In genomic region chrX:38939067-38939466, GRCh38 we compare ENCODE assay signal across 2 cellular contexts.
TF ChIP-seq lines count a peak whose summit lies in the region.

No MANE protein-coding gene starts in this region.

TF ChIP-seq in liver, 16 proteins besides CTCF, POLR2A, EP300 and RAD21:
- TF ChIP-seq EGR1 (IDR thresholded peaks at IDR 0.05; ENCODE audit: low read depth in 2 of 2) (peak in 1 of 2 donors; percentile 17), NR2F2 (IDR thresholded peaks at IDR 0.05) (no peak), HNF4G (IDR thresholded peaks at IDR 0.05) (no peak), FOXA2 (IDR thresholded peaks at IDR 0.05) (peak; percentile 71), RXRA (IDR thresholded peaks at IDR 0.05) (peak; percentile 41 to 75), ATF3 (IDR thresholded peaks at IDR 0.05) (no peak), REST (IDR thresholded peaks at IDR 0.05) (no peak), SP1 (IDR thresholded peaks at IDR 0.05) (peak; percentile 26), YY1 (IDR thresholded peaks at IDR 0.05) (peak; percentile 25), JUND (IDR thresholded peaks at IDR 0.05) (peak in 1 of 2 donors; percentile 84), FOXA1 (IDR thresholded peaks at IDR 0.05) (peak; percentile 60), HNF4A (conservative IDR thresholded peaks at IDR 0.05) (peak; percentile 15 to 64), ZBTB33 (IDR thresholded peaks at IDR 0.05) (peak; percentile 27), GABPA (IDR thresholded peaks at IDR 0.05 in 1 of 2, conservative IDR thresholded peaks at IDR 0.05 in 1 of 2) (no peak), MAX (IDR thresholded peaks at IDR 0.05) (peak; percentile 14), TAF1 (conservative IDR thresholded peaks at IDR 0.05) (no peak)

TF ChIP-seq in HepG2, 621 proteins besides CTCF, POLR2A, EP300 and RAD21:
- no peak for TF ChIP-seq ZNF562 (CRISPR knock-in tag; IDR thresholded peaks at IDR 0.05; ENCODE audit: borderline replicate concordance)
- TF ChIP-seq ZKSCAN1 (IDR thresholded peaks at IDR 0.05; ENCODE audit: low read length): no peak
- no peak for TF ChIP-seq UBTF (CRISPR knock-in tag; IDR thresholded peaks at IDR 0.05)
- TF ChIP-seq MAFG (CRISPR knock-in tag; IDR thresholded peaks at IDR 0.05): no peak
- TF ChIP-seq TCF12 (IDR thresholded peaks at IDR 0.05): no peak
- no peak for TF ChIP-seq TCF12 (CRISPR knock-in tag; IDR thresholded peaks at IDR 0.05)
- TF ChIP-seq ZNF547 (CRISPR knock-in tag; IDR thresholded peaks at IDR 0.05): no peak
- TF ChIP-seq ZNF597 (CRISPR knock-in tag; IDR thresholded peaks at IDR 0.05): no peak
- TF ChIP-seq ZNF33B (CRISPR knock-in tag; IDR thresholded peaks at IDR 0.05): no peak
- TF ChIP-seq ZNF512 (CRISPR knock-in tag; IDR thresholded peaks at IDR 0.05): no peak
- TF ChIP-seq ARID2 (CRISPR knock-in tag; IDR thresholded peaks at IDR 0.05; ENCODE audit: borderline replicate concordance): no peak
- TF ChIP-seq ZNF367 (CRISPR knock-in tag; IDR thresholded peaks at IDR 0.05; ENCODE audit: borderline replicate concordance): no peak
- TF ChIP-seq LRRFIP1 (CRISPR knock-in tag; conservative IDR thresholded peaks at IDR 0.05): no peak
- TF ChIP-seq ZNF784 (CRISPR knock-in tag; IDR thresholded peaks at IDR 0.05; ENCODE audit: borderline replicate concordance): no peak
- no peak for TF ChIP-seq DMTF1 (CRISPR knock-in tag; IDR thresholded peaks at IDR 0.05)
- TF ChIP-seq NONO (IDR thresholded peaks at IDR 0.05): no peak
- no peak for TF ChIP-seq NONO (CRISPR knock-in tag; conservative IDR thresholded peaks at IDR 0.05)
- TF ChIP-seq ZNF205 (CRISPR knock-in tag; IDR thresholded peaks at IDR 0.05): no peak
- TF ChIP-seq MED13 (CRISPR knock-in tag; IDR thresholded peaks at IDR 0.05): no peak
